ENCODE assay signal across 8 cellular contexts in genomic region chr1:116667577-116668105, GRCh38. TPM values are rescaled to one million over a fixed set of nuclear protein-coding genes. Genes with fewer than 3 reads are reported as not detected.
A peak's percentile ranks its signal among the peaks of the same experiment; 100 is the strongest.
DNase-seq lines count a peak whose midpoint lies in the region; ATAC-seq, FAIRE-seq and TF ChIP-seq lines count a peak whose summit lies in the region.

Gene IGSF3 (minus strand): TSS chr1:116667733. CDS start chr1:116666326, 1,407 bp downstream.

- no peak within 1 kb of the TSS for H3K27ac ChIP-seq in HL-60 (replicated peaks)
- no peak within 1 kb of the TSS for H3K27ac ChIP-seq in osteoblast (ENCODE audit: low read depth, low read length)

- peak within 1 kb of the TSS; percentile 36 for H3K4me3 ChIP-seq in HL-60 (replicated peaks; ENCODE audit: insufficient read depth, low read length)
- peak within 1 kb of the TSS; percentile 56 for H3K4me3 ChIP-seq in osteoblast (ENCODE audit: insufficient read depth, low read length)

- no peak for ATAC-seq in HG03378 (IDR thresholded peaks at IDR 0.05; ENCODE audit: unreplicated experiment)

- no peaks in the 10 kb centered on the region for H3K4me1 ChIP-seq in osteoblast (ENCODE audit: insufficient read depth, low read length)

- H3K27me3 ChIP-seq in HL-60 (ENCODE audit: insufficient read depth, poor library complexity, severe bottlenecking) (peaks cover 41% of the 10 kb centered on the region), osteoblast (ENCODE audit: insufficient read depth, low read length) (peaks cover 31% of the 10 kb centered on the region)

- DNase-seq in GM10266 (ENCODE audit: extremely low spot score) (peak; percentile 88), HL-60 (ENCODE audit: low read depth in 1 of 2, low spot score in 1 of 2) (peak; percentile 60 to 62), RCC 7860 (ENCODE audit: low spot score) (peak; percentile 41), germinal center (ENCODE audit: low spot score) (peak; percentile 67), osteoblast (ENCODE audit: insufficient read length, low spot score, missing footprints) (peak; percentile 89), ureter (ENCODE audit: low spot score) (peak; percentile 63)
- peak; percentile 35 for DNase-seq in activated T-helper 9 cell treated with anti-CD3 and anti-CD28 coated beads, Interleukin-2, amount 50 U/mL, for 16 hours (ENCODE audit: low read depth)

- TF ChIP-seq CTCF in GM10266 (IDR thresholded peaks at IDR 0.05; ENCODE audit: control insufficient read depth, insufficient read depth, low read depth, missing control alignments), result no peak
- TF ChIP-seq CTCF in HL-60 (IDR thresholded peaks at IDR 0.05; ENCODE audit: insufficient read depth, low read length), result no peak
- TF ChIP-seq CTCF in osteoblast (IDR thresholded peaks at IDR 0.05; ENCODE audit: extremely low read depth, low read depth, low read length), result no peak

- no peaks in the 10 kb centered on the region for H3K79me2 ChIP-seq in osteoblast (ENCODE audit: insufficient read depth, low read length)

- no peaks in the 10 kb centered on the region for H3K9me3 ChIP-seq in osteoblast (ENCODE audit: low read depth, low read length)

- no peak within 1 kb of the TSS for H2AFZ ChIP-seq in osteoblast (ENCODE audit: low read length)

- H3K36me3 ChIP-seq in osteoblast (ENCODE audit: insufficient read depth, low read length), result no peaks in the 10 kb centered on the region

- H3K4me2 ChIP-seq in osteoblast (ENCODE audit: insufficient read depth, low read length), result peak within 1 kb of the TSS; percentile 72

- FAIRE-seq in RCC 7860 (lab: Jason Lieb, UNC), result no peak

- H4K20me1 ChIP-seq in osteoblast (ENCODE audit: insufficient read depth, low read length), result no peaks in the 10 kb centered on the region

RNA-seq across cellular contexts. Expression of gene IGSF3, which starts in this region (rescaled TPM):
- under 0.01 TPM in 2 replicates for total RNA-seq in osteoblast
- total RNA-seq in ureter, result 31.1 TPM

Comparison
In these comparisons a context has a peak if more than half of its experiments do, and no peak if none do; other contexts are left out.
1. RNA of gene IGSF3 (total RNA-seq): 31.1 TPM in ureter (single experiment); under 0.01 TPM in osteoblast; every median in the first group is over 10 times any median in the second.
2. Peak in DNase-seq, H3K4me3 ChIP-seq and H3K4me2 ChIP-seq in osteoblast; RNA of the gene not detected or under 1 TPM.
3. DNase-seq: peak in every context shown above with its lines; median percentile 89 in osteoblast; 88 in GM10266; 67 in germinal center; 63 in ureter; 61 in HL-60; 41 in RCC 7860; 35 in activated T-helper 9 cell treated with anti-CD3 and anti-CD28 coated beads, Interleukin-2, amount 50 U/mL, for 16 hours.